ENCODE assay signal across 8 cellular contexts in genomic region chr11:44977493-44977984, GRCh38. TPM values are rescaled to one million over a fixed set of nuclear protein-coding genes. Genes with fewer than 3 reads are reported as not detected.
DNase-seq lines count a peak whose midpoint lies in the region; ATAC-seq and TF ChIP-seq lines count a peak whose summit lies in the region.

No MANE protein-coding gene starts in this region.

- TF ChIP-seq CTCF in AG04449 (IDR thresholded peaks at IDR 0.05; ENCODE audit: insufficient read depth, low read length, missing control alignments) (peak; percentile 8), GM12872 (IDR thresholded peaks at IDR 0.05; ENCODE audit: insufficient read depth, low read depth, low read length) (0 out of 3 replicates have a peak, but pooled peaks have one; percentile 20), omental fat pad (IDR thresholded peaks at IDR 0.05) (no peak)

- CTCF ChIA-PET in AG04449 (lab: Yijun Ruan, JAX) = interaction anchor here (1.3 kb wide), 1 partner anchor 126 kb away, joined by 4 read pairs; no protein-coding TSS in a partner anchor

- no peaks in the 10 kb centered on the region for H3K36me3 Mint-ChIP-seq in T-helper 17 cell (ENCODE audit: low read depth)

- DNase-seq in AG04449 (ENCODE audit: low read depth, low spot score) (no peak), T-helper 17 cell (no peak), iris pigment epithelial cell (ENCODE audit: low read depth) (peak; percentile 50), omental fat pad (ENCODE audit: low spot score) (no peak)

- no peak overlapping the region for H3K4me3 ChIP-seq in AG04449 (ENCODE audit: low read depth, low read length)

- no peaks in the 10 kb centered on the region for H3K27me3 Mint-ChIP-seq in T-helper 17 cell

- ATAC-seq in T-helper 17 cell (peak; percentile 50), HG02970 (IDR thresholded peaks at IDR 0.05; ENCODE audit: low FRiP score, unreplicated experiment) (no peak), GM21528 (IDR thresholded peaks at IDR 0.05; ENCODE audit: low FRiP score, unreplicated experiment) (no peak), omental fat pad (ENCODE audit: low FRiP score) (no peak), HG03460 (IDR thresholded peaks at IDR 0.05; ENCODE audit: unreplicated experiment) (no peak)

- H3K27ac Mint-ChIP-seq in T-helper 17 cell = no peak overlapping the region

- POLR2A ChIA-PET in AG04449 (lab: Yijun Ruan, JAX) = no interaction called here

- no peak overlapping the region for H3K4me3 Mint-ChIP-seq in T-helper 17 cell

- H3K9me3 ChIP-seq in T-helper 17 cell (ENCODE audit: control insufficient read depth, low read length, poor library complexity, severe bottlenecking) = no peaks in the 10 kb centered on the region

- peaks cover 12% of the 10 kb centered on the region for H3K4me1 Mint-ChIP-seq in T-helper 17 cell

RNA-seq across cellular contexts. Expression of gene TP53I11, which starts 26.9 kb away (rescaled TPM):
- total RNA-seq in T-helper 17 cell (1 to 10 TPM; 1.8 to 3.9 TPM), omental fat pad (100 to 1,000 TPM in 2 of 4 donors, 10 to 100 TPM in 2; 64.4 to 175 (median 99.1) TPM)

Comparison
In these comparisons a context has a peak if more than half of its experiments do, and no peak if none do; other contexts are left out.
1. CTCF ChIP-seq: peak in AG04449 (single experiment) and GM12872 (single experiment); none in omental fat pad (0 of 3).
2. RNA of gene TP53I11, which starts 26.9 kb away (total RNA-seq): 64.4 to 175 TPM in omental fat pad; 1.8 to 3.9 TPM in T-helper 17 cell; every median in the first group is over 10 times any median in the second.